ENCODE assay signal across 8 cellular contexts in the genomic region with DNA sequence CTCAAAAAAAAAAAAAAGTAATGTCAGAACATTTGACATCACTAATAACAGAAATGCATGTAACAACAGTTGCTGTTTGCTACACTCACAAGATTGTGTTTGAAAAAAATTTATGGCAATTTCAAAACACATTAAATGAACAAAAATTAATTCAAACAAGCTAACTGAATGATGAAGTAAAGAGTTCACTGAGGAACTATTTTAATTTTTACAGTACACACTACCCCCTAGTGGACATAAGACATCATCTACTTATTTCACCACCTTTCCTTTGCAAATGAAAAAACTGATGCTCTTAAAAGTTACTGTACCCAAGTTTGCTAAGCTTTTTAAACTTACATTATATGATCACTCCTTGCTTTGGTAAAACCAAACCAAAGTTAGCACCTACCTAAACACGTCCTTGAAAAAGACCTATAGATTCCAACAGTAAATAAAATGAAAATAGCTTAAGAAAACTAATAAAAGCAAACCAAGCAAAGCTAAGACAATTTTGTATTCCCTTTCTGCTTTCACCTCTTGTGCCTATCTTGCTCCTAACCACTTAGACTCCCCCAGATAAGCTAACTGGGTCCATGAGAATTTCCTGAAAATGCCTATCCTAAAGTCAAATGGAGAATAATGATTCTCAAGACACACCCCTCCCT. TPM values are rescaled to one million over a fixed set of nuclear protein-coding genes. Genes with fewer than 3 reads are reported as not detected.
DNase-seq lines count a peak whose midpoint lies in the region; ATAC-seq and TF ChIP-seq lines count a peak whose summit lies in the region.

No MANE protein-coding gene starts in this region.

- peaks cover 1% of the 10 kb centered on the region for H3K36me3 Mint-ChIP-seq in T-helper 17 cell (ENCODE audit: low read depth)

- peak overlapping the region; percentile 91 for H3K27ac Mint-ChIP-seq in T-helper 17 cell

- no peaks in the 10 kb centered on the region for H3K27me3 Mint-ChIP-seq in T-helper 17 cell

- peak; percentile 72 for TF ChIP-seq CTCF in foreskin keratinocyte (conservative IDR thresholded peaks at IDR 0.05)

- no peak overlapping the region for H3K4me3 Mint-ChIP-seq in T-helper 17 cell

- H3K9me3 ChIP-seq in T-helper 17 cell (ENCODE audit: control insufficient read depth, low read length, poor library complexity, severe bottlenecking) = no peaks in the 10 kb centered on the region

- ATAC-seq in T-helper 17 cell (peak; percentile 74), foreskin keratinocyte (peak; percentile 36), HG03039 (IDR thresholded peaks at IDR 0.05; ENCODE audit: unreplicated experiment) (no peak)

- H3K27me3 ChIP-seq in foreskin keratinocyte = no peaks in the 10 kb centered on the region

- no peak overlapping the region for H3K27ac ChIP-seq in foreskin keratinocyte

- H3K4me1 ChIP-seq in foreskin keratinocyte = peaks cover 13% of the 10 kb centered on the region

- peaks cover 58% of the 10 kb centered on the region for H3K4me1 Mint-ChIP-seq in T-helper 17 cell

- DNase-seq in NCI-H510A treated with DMSO at 0.1 percent for 48 hours (lab: John Stamatoyannopoulos, UW) (peak; percentile 69), NCI-H510A (lab: John Stamatoyannopoulos, UW) (no peak), LHCN-M2 (ENCODE audit: low read depth) (peak; percentile 56), T-helper 17 cell (no peak), foreskin keratinocyte (no peak), renal cortical epithelial cell (ENCODE audit: low read depth) (peak; percentile 78)
- DNase-seq in activated naive CD4-positive, alpha-beta T cell (lab: John Stamatoyannopoulos, UW) = no peak

RNA-seq across cellular contexts. Expression of a gene that starts 22.2 kb away (rescaled TPM):
- total RNA-seq in LHCN-M2 (2014; rRNA removed) = 65.1 and 74.4 TPM in 2 replicates
- polyA plus RNA-seq in LHCN-M2 (2012) = 152 TPM
- 10 to 100 TPM; 94.1 to 99.6 TPM for total RNA-seq in T-helper 17 cell
- total RNA-seq in foreskin keratinocyte = 154 and 167 TPM in 2 replicates
- 116 and 148 TPM in 2 replicates for polyA plus RNA-seq in foreskin keratinocyte
- total RNA-seq in renal cortical epithelial cell = 58.4 and 72.9 TPM in 2 replicates

RNA-seq across cellular contexts. Expression of a gene that starts 41.8 kb away (rescaled TPM):
- total RNA-seq in LHCN-M2 (2014; rRNA removed) (35.2 and 38.3 TPM in 2 replicates), T-helper 17 cell (10 to 100 TPM; 60.4 to 78.8 TPM), foreskin keratinocyte (38.4 and 39.7 TPM in 2 replicates), renal cortical epithelial cell (35.2 and 35.8 TPM in 2 replicates)
- polyA plus RNA-seq in LHCN-M2 (2012) = 13.1 TPM
- polyA plus RNA-seq in foreskin keratinocyte = 16.4 and 18.2 TPM in 2 replicates

RNA-seq across cellular contexts. Expression of a gene that starts 47.8 kb away (rescaled TPM):
- total RNA-seq in LHCN-M2 (2014; rRNA removed) (89.0 and 107 TPM in 2 replicates), T-helper 17 cell (10 to 100 TPM; 34.7 to 39.9 TPM), foreskin keratinocyte (75.4 and 85.8 TPM in 2 replicates), renal cortical epithelial cell (137 and 139 TPM in 2 replicates)
- polyA plus RNA-seq in LHCN-M2 (2012) = 33.4 TPM
- 55.5 and 58.3 TPM in 2 replicates for polyA plus RNA-seq in foreskin keratinocyte

Comparison
In these comparisons a context has a peak if more than half of its experiments do, and no peak if none do; other contexts are left out.
1. DNase-seq: peak in NCI-H510A treated with DMSO at 0.1 percent for 48 hours (single experiment), LHCN-M2 (single experiment) and renal cortical epithelial cell (single experiment); none in NCI-H510A (single experiment), T-helper 17 cell (0 of 3), foreskin keratinocyte (0 of 2) and activated naive CD4-positive, alpha-beta T cell (0 of 4).